In the genomic region with DNA sequence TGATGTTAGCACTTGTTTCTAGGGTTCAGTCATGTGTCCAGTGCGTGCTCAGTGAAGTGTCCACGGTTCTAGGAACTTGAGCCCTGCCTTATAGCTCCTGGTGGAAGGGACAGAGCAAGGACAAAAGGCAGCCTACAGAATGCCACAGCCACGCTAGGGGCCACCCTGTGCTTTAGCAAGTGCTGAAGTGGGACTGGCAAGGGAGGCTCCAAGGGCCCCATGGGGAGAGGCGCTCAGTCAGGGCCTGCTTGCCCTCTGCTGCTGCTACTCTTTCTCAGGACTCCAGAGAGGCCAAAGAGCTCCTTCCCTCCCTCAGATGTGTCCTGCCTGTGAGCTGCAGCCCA, we compare ENCODE assay signal across 9 cellular contexts. TPM values are rescaled to one million over a fixed set of nuclear protein-coding genes. Genes with fewer than 3 reads are reported as not detected.
A peak's percentile ranks its signal among the peaks of the same experiment; 100 is the strongest.
DNase-seq lines count a peak whose midpoint lies in the region; ATAC-seq, FAIRE-seq and TF ChIP-seq lines count a peak whose summit lies in the region.
"Had no signal": no experiment of that assay in that cellular context is flagged by ENCODE, and none has a peak within 500 bp of the region (broad histone marks: within the 10 kb centered on the region; RNA-seq: fewer than 3 reads in every experiment).

No MANE protein-coding gene starts in this region.

- no peaks in the 10 kb centered on the region for H3K27me3 Mint-ChIP-seq in Calu3 (ENCODE audit: unreplicated experiment)

- H3K4me1 ChIP-seq in K562 (replicated peaks in 1 of 2; ENCODE audit: control insufficient read depth in 2 of 2, insufficient read depth in 2 of 2, low read length in 2 of 2) = peaks cover 24 to 28% of the 10 kb centered on the region in 2 experiments
- peaks cover 0 to 6% of the 10 kb centered on the region in 2 donors for H3K4me1 ChIP-seq in muscle layer of duodenum (ENCODE audit: control insufficient read depth in 1 of 2, insufficient read depth in 2 of 2, low read length in 2 of 2)

- peaks cover 34% of the 10 kb centered on the region for H3K4me1 Mint-ChIP-seq in Calu3 (ENCODE audit: low read depth, unreplicated experiment)

- H3K9me1 ChIP-seq in K562 (ENCODE audit: control insufficient read depth, insufficient read depth, low read length) = no peaks in the 10 kb centered on the region

- CTCF ChIA-PET in Calu3 (lab: Charles Lee) = interaction anchor here (0.6 to 1.8 kb wide), 6 partner anchors 11 to 146 kb away, joined by 3 to 12 read pairs (median 4); a partner anchor contains a TSS
- CTCF ChIA-PET in K562 (lab: Yijun Ruan, JAX; ENCODE audit: low intra/inter-chr PET ratio) = no interaction called here

- TF ChIP-seq POLR2A in K562 (conservative IDR thresholded peaks at IDR 0.05) = no peak

- H3K4me3 Mint-ChIP-seq in Calu3 (ENCODE audit: low read depth, unreplicated experiment) = peak overlapping the region; percentile 53

- H3K9me3 Mint-ChIP-seq in Calu3 (ENCODE audit: low read depth, unreplicated experiment) = no peaks in the 10 kb centered on the region

- H3K36me3 Mint-ChIP-seq in Calu3 (ENCODE audit: insufficient read depth, unreplicated experiment) = peaks cover 55% of the 10 kb centered on the region

- peak overlapping the region; percentile 93 for H3K27ac Mint-ChIP-seq in Calu3 (ENCODE audit: unreplicated experiment)

- ATAC-seq in K562 (peak; percentile 54), GM18909 (IDR thresholded peaks at IDR 0.05; ENCODE audit: poor library complexity, unreplicated experiment) (no peak), HG03565 (IDR thresholded peaks at IDR 0.05; ENCODE audit: unreplicated experiment) (no peak)

- intact Hi-C loops in Calu3 (cut with micrococcal nuclease; ENCODE audit: unreplicated experiment) = no loop called here
- intact Hi-C loops in K562 (cut with micrococcal nuclease) = no loop called here

- H3K36me3 ChIP-seq in K562 (ENCODE audit: control insufficient read depth, insufficient read depth, low read length) (peaks cover 23% of the 10 kb centered on the region; the same call in 2 of the 3 replicates), muscle layer of duodenum (ENCODE audit: control insufficient read depth in 1 of 2, insufficient read depth in 2 of 2, low read length in 2 of 2) (peaks cover 3 to 18% of the 10 kb centered on the region in 2 donors)

- H4K20me1 ChIP-seq in K562 (replicated peaks; ENCODE audit: control insufficient read depth, insufficient read depth, low read length) = peaks cover 5% of the 10 kb centered on the region; the same call in 1 of the 2 replicates

- no peak for FAIRE-seq in K562 (lab: Jason Lieb, UNC)

- no peak for TF ChIP-seq RAD21 in K562 (CRISPR knock-in tag; conservative IDR thresholded peaks at IDR 0.05 in 1 of 2, IDR thresholded peaks at IDR 0.05 in 1 of 2)

- peak overlapping the region; percentile 83 for H2AFZ ChIP-seq in K562 (ENCODE audit: low read depth, low read length)

- H3K4me3 ChIP-seq in K562 (no peak overlapping the region), muscle layer of duodenum (ENCODE audit: low read depth in 1 of 2, low read length in 2 of 2) (no peak overlapping the region)

- POLR2A ChIA-PET in K562 (lab: Yijun Ruan, JAX) = interaction anchor here (0.5 to 7.6 kb wide), 18 partner anchors 8 to 1944 kb away, joined by 3 to 58 read pairs (median 3); a partner anchor contains a TSS

- H3K27ac ChIP-seq in K562 (ENCODE audit: extremely low read depth, low read depth, low read length) (peak overlapping the region; percentile 85), muscle layer of duodenum (ENCODE audit: low read length) (peak overlapping the region; percentile 86)

- H3K9ac ChIP-seq in K562 (ENCODE audit: insufficient read depth in 1 of 2, low read depth in 2 of 2, low read length in 2 of 2) = peak overlapping the region; percentile 68 to 87

- H3K79me2 ChIP-seq in K562 (ENCODE audit: control insufficient read depth, insufficient read depth, low read length) = peaks cover 26% of the 10 kb centered on the region

- no peak for TF ChIP-seq EP300 in K562 (IDR thresholded peaks at IDR 0.05; ENCODE audit: low read length)

- BruUV-seq in Calu3 (replicated peaks; lab: Mats Ljungman, UMichigan) (TSS peak; percentile 91), K562 (replicated peaks; lab: Mats Ljungman, UMichigan) (no TSS peak)

- H3K4me2 ChIP-seq in K562 (ENCODE audit: insufficient read depth, low read length) = peak overlapping the region; percentile 72

- in situ Hi-C loops in ACHN (cut with HindIII; ENCODE audit: low pct_ligation_motif_present, low pct_unique_long_range_greater_than_20kb, low sequenced_read_pairs) = loop anchor here (10.0 kb wide), 1 partner anchor 70 kb away; no protein-coding TSS in a partner anchor
- in situ Hi-C loops in K562 (cut with MboI) = no loop called here

- H3K9me3 ChIP-seq in K562 (replicated peaks; ENCODE audit: control insufficient read depth, insufficient read depth, low read depth, low read length) (no peaks in the 10 kb centered on the region), muscle layer of duodenum (ENCODE audit: control insufficient read depth in 1 of 2, low read length in 2 of 2) (no peaks in the 10 kb centered on the region)

- DNase-seq in ACHN (peak; percentile 19), Calu3 (peak; percentile 30), K562 (ENCODE audit: extremely low read depth in 1 of 4, low spot score in 3 of 4) (no peak), dedifferentiated amniotic fluid mesenchymal stem cell (ENCODE audit: extremely low spot score) (no peak), foreskin melanocyte (no peak)
- DNase-seq: DMS79 treated with DMSO at 0.1 percent for 48 hours had no signal

- WGBS in K562 (ENCODE audit: insufficient coverage, low coverage, missing lambda C conversion rate) = 35% methylated on average over 4 of the region's 4 CpGs

- H3K27me3 ChIP-seq in K562 (ENCODE audit: control insufficient read depth in 2 of 2, insufficient read depth in 2 of 2, low read length in 2 of 2) = no peaks in the 10 kb centered on the region
- H3K27me3 ChIP-seq in muscle layer of duodenum (ENCODE audit: low read depth, low read length) = no peaks in the 10 kb centered on the region

- no peak for TF ChIP-seq CTCF in Calu3 (IDR thresholded peaks at IDR 0.05; ENCODE audit: unreplicated experiment)
- TF ChIP-seq CTCF in K562 (IDR thresholded peaks at IDR 0.05 in 2 of 3, conservative IDR thresholded peaks at IDR 0.05 in 1 of 3; ENCODE audit: insufficient read depth in 2 of 3, low read depth in 1 of 3, low read length in 3 of 3) = no peak

RNA-seq across cellular contexts. Expression of a gene that starts 6.8 kb away (rescaled TPM):
- total RNA-seq in Calu3 (2022) (56.6 and 58.2 TPM in 2 replicates), K562 (2014; rRNA removed) (150 and 205 TPM in 2 replicates), K562 (2014; rRNA removed; fragmentation: Illumina TruSeq; extraction: Trizol) (21.5 and 31.6 TPM in 2 replicates), K562 (2015; rRNA removed; fragmentation: Illumina TruSeq; extraction: Trizol) (55.3 and 56.6 TPM in 2 replicates), K562 (2021) (94.3 and 95.0 TPM in 2 replicates)
- total RNA-seq in K562 (2011; cell fraction: chromatin; rRNA removed; ENCODE audit: low replicate concordance) = 23.9 and 63.5 TPM in 2 replicates
- 83.5 and 103 TPM in 2 replicates for total RNA-seq in K562 (2011; cell fraction: nucleolus; rRNA removed)
- 34.3 and 56.2 TPM in 2 replicates for total RNA-seq in K562 (2011; cell fraction: nucleoplasm; rRNA removed)
- polyA plus RNA-seq in K562 (2011; rRNA removed) (45.0 and 55.6 TPM in 2 replicates), K562 (2014; fragmentation: Illumina TruSeq; extraction: Trizol) (31.0 and 40.2 TPM in 2 replicates), K562 (2014; fragmentation: Nextera tagmentation; extraction: Ambion mirVana) (1 to 10 TPM; 2.9 to 5.0 TPM), K562 (2014; rRNA removed) (167 and 175 TPM in 2 replicates)
- polyA plus RNA-seq in K562 (2011; cell fraction: cytosol; rRNA removed) = 71.8 and 135 TPM in 2 replicates
- 170 and 227 TPM in 2 replicates for polyA plus RNA-seq in K562 (2011; cell fraction: nucleus; rRNA removed)
- 54.2 and 75.4 TPM in 2 replicates for polyA plus RNA-seq in K562 (2012)
- polyA minus RNA-seq in K562 (2011; rRNA and poly(A)+ RNA removed) = 6.2 and 7.8 TPM in 2 replicates
- 10.3 and 17.4 TPM in 2 replicates for polyA minus RNA-seq in K562 (2011; cell fraction: cytosol; rRNA and poly(A)+ RNA removed)
- polyA minus RNA-seq in K562 (2011; cell fraction: nucleus; rRNA and poly(A)+ RNA removed) = 41.6 and 46.9 TPM in 2 replicates

RNA-seq across cellular contexts. Expression of a gene that starts 15.0 kb away (rescaled TPM):
- total RNA-seq in Calu3 (2022) = 18.6 and 19.8 TPM in 2 replicates
- total RNA-seq in K562 (2011; cell fraction: chromatin; rRNA removed; ENCODE audit: low replicate concordance) = 16.9 and 36.5 TPM in 2 replicates
- total RNA-seq in K562 (2011; cell fraction: nucleolus; rRNA removed) = 20.5 and 25.8 TPM in 2 replicates
- total RNA-seq in K562 (2011; cell fraction: nucleoplasm; rRNA removed) = 16.9 and 19.5 TPM in 2 replicates
- total RNA-seq in K562 (2014; rRNA removed) = 5.9 and 10.2 TPM in 2 replicates
- 4.1 and 5.1 TPM in 2 replicates for total RNA-seq in K562 (2014; rRNA removed; fragmentation: Illumina TruSeq; extraction: Trizol)
- 9.5 and 10.1 TPM in 2 replicates for total RNA-seq in K562 (2015; rRNA removed; fragmentation: Illumina TruSeq; extraction: Trizol)
- 15.2 TPM in 2 replicates for total RNA-seq in K562 (2021)
- polyA plus RNA-seq in K562 (2011; rRNA removed) = 3.9 and 8.0 TPM in 2 replicates
- 9.1 and 13.1 TPM in 2 replicates for polyA plus RNA-seq in K562 (2011; cell fraction: cytosol; rRNA removed)
- 8.4 and 8.7 TPM in 2 replicates for polyA plus RNA-seq in K562 (2011; cell fraction: nucleus; rRNA removed)
- polyA plus RNA-seq in K562 (2012) = 15.4 and 16.8 TPM in 2 replicates
- 8.7 and 12.7 TPM in 2 replicates for polyA plus RNA-seq in K562 (2014; fragmentation: Illumina TruSeq; extraction: Trizol)
- 1 to 10 TPM; 1.4 to 2.8 TPM for polyA plus RNA-seq in K562 (2014; fragmentation: Nextera tagmentation; extraction: Ambion mirVana)
- polyA plus RNA-seq in K562 (2014; rRNA removed) = 5.9 and 8.9 TPM in 2 replicates
- polyA minus RNA-seq in K562 (2011; rRNA and poly(A)+ RNA removed) = 8.0 and 8.3 TPM in 2 replicates
- 8.3 and 9.9 TPM in 2 replicates for polyA minus RNA-seq in K562 (2011; cell fraction: cytosol; rRNA and poly(A)+ RNA removed)
- 6.9 and 11.7 TPM in 2 replicates for polyA minus RNA-seq in K562 (2011; cell fraction: nucleus; rRNA and poly(A)+ RNA removed)

RNA-seq across cellular contexts. Expression of a gene that starts 29.5 kb away (rescaled TPM):
- total RNA-seq in Calu3 (2022) (479 and 546 TPM in 2 replicates), K562 (2014; rRNA removed) (131 and 132 TPM in 2 replicates), K562 (2014; rRNA removed; fragmentation: Illumina TruSeq; extraction: Trizol) (168 and 185 TPM in 2 replicates), K562 (2015; rRNA removed; fragmentation: Illumina TruSeq; extraction: Trizol) (290 and 292 TPM in 2 replicates), K562 (2021) (243 and 245 TPM in 2 replicates)
- 60.0 and 81.0 TPM in 2 replicates for total RNA-seq in K562 (2011; cell fraction: chromatin; rRNA removed; ENCODE audit: low replicate concordance)
- total RNA-seq in K562 (2011; cell fraction: nucleolus; rRNA removed) = 77.1 and 90.4 TPM in 2 replicates
- 68.9 and 75.0 TPM in 2 replicates for total RNA-seq in K562 (2011; cell fraction: nucleoplasm; rRNA removed)
- polyA plus RNA-seq in K562 (2011; rRNA removed) (54.0 and 56.7 TPM in 2 replicates), K562 (2014; fragmentation: Illumina TruSeq; extraction: Trizol) (276 and 277 TPM in 2 replicates), K562 (2014; fragmentation: Nextera tagmentation; extraction: Ambion mirVana) (10 to 100 TPM; 67.8 to 77.7 TPM), K562 (2014; rRNA removed) (144 and 237 TPM in 2 replicates)
- 112 and 122 TPM in 2 replicates for polyA plus RNA-seq in K562 (2011; cell fraction: cytosol; rRNA removed)
- 68.8 and 82.6 TPM in 2 replicates for polyA plus RNA-seq in K562 (2011; cell fraction: nucleus; rRNA removed)
- 165 and 353 TPM in 2 replicates for polyA plus RNA-seq in K562 (2012)
- polyA minus RNA-seq in K562 (2011; rRNA and poly(A)+ RNA removed) = 46.8 and 55.1 TPM in 2 replicates
- polyA minus RNA-seq in K562 (2011; cell fraction: cytosol; rRNA and poly(A)+ RNA removed) = 131 and 146 TPM in 2 replicates
- polyA minus RNA-seq in K562 (2011; cell fraction: nucleus; rRNA and poly(A)+ RNA removed) = 35.1 and 49.8 TPM in 2 replicates

RNA-seq across cellular contexts. Expression of a gene that starts 37.0 kb away (rescaled TPM):
- total RNA-seq in Calu3 (2022) (124 and 187 TPM in 2 replicates), K562 (2014; rRNA removed) (0.65 and 1.1 TPM in 2 replicates), K562 (2014; rRNA removed; fragmentation: Illumina TruSeq; extraction: Trizol) (0.64 and 0.65 TPM in 2 replicates), K562 (2015; rRNA removed; fragmentation: Illumina TruSeq; extraction: Trizol) (0.33 and 0.75 TPM in 2 replicates), K562 (2021) (2.6 and 3.1 TPM in 2 replicates)
- 3.1 and 9.9 TPM in 2 replicates for total RNA-seq in K562 (2011; cell fraction: chromatin; rRNA removed; ENCODE audit: low replicate concordance)
- total RNA-seq in K562 (2011; cell fraction: nucleolus; rRNA removed) = 6.2 and 7.8 TPM in 2 replicates
- total RNA-seq in K562 (2011; cell fraction: nucleoplasm; rRNA removed) = 3.5 and 5.4 TPM in 2 replicates
- polyA plus RNA-seq in K562 (2011; rRNA removed) (1.2 and 1.8 TPM in 2 replicates), K562 (2014; fragmentation: Illumina TruSeq; extraction: Trizol) (0.91 and 1.8 TPM in 2 replicates), K562 (2014; fragmentation: Nextera tagmentation; extraction: Ambion mirVana) (under 1 TPM; 0.06 to 0.11 TPM), K562 (2014; rRNA removed) (1.8 and 2.4 TPM in 2 replicates)
- 2.0 and 4.5 TPM in 2 replicates for polyA plus RNA-seq in K562 (2011; cell fraction: cytosol; rRNA removed)
- polyA plus RNA-seq in K562 (2011; cell fraction: nucleus; rRNA removed) = 8.3 and 12.8 TPM in 2 replicates
- polyA plus RNA-seq in K562 (2012) = 1.1 and 4.0 TPM in 2 replicates
- polyA minus RNA-seq in K562 (2011; rRNA and poly(A)+ RNA removed) = 0.63 and 0.88 TPM in 2 replicates
- 2.2 and 2.7 TPM in 2 replicates for polyA minus RNA-seq in K562 (2011; cell fraction: cytosol; rRNA and poly(A)+ RNA removed)
- polyA minus RNA-seq in K562 (2011; cell fraction: nucleus; rRNA and poly(A)+ RNA removed) = 2.2 and 2.4 TPM in 2 replicates

RNA-seq across cellular contexts. Expression of a gene that starts 58.0 kb away (rescaled TPM):
- total RNA-seq in Calu3 (2022) = 401 and 429 TPM in 2 replicates
- 15.8 and 22.4 TPM in 2 replicates for total RNA-seq in K562 (2011; cell fraction: chromatin; rRNA removed; ENCODE audit: low replicate concordance)
- total RNA-seq in K562 (2011; cell fraction: nucleolus; rRNA removed) = 14.9 and 18.3 TPM in 2 replicates
- 30.7 and 43.9 TPM in 2 replicates for total RNA-seq in K562 (2011; cell fraction: nucleoplasm; rRNA removed)
- 170 and 203 TPM in 2 replicates for total RNA-seq in K562 (2014; rRNA removed)
- total RNA-seq in K562 (2014; rRNA removed; fragmentation: Illumina TruSeq; extraction: Trizol) = 379 and 441 TPM in 2 replicates
- total RNA-seq in K562 (2015; rRNA removed; fragmentation: Illumina TruSeq; extraction: Trizol) = 361 and 419 TPM in 2 replicates
- total RNA-seq in K562 (2021) = 511 and 520 TPM in 2 replicates
- 414 and 505 TPM in 2 replicates for polyA plus RNA-seq in K562 (2011; rRNA removed)
- 43.5 and 104 TPM in 2 replicates for polyA plus RNA-seq in K562 (2011; cell fraction: cytosol; rRNA removed)
- 60.3 and 118 TPM in 2 replicates for polyA plus RNA-seq in K562 (2011; cell fraction: nucleus; rRNA removed)
- 290 and 393 TPM in 2 replicates for polyA plus RNA-seq in K562 (2012)
- polyA plus RNA-seq in K562 (2014; fragmentation: Illumina TruSeq; extraction: Trizol) = 233 and 262 TPM in 2 replicates
- polyA plus RNA-seq in K562 (2014; fragmentation: Nextera tagmentation; extraction: Ambion mirVana) = 100 to 1,000 TPM; 570 to 733 TPM
- 157 and 222 TPM in 2 replicates for polyA plus RNA-seq in K562 (2014; rRNA removed)
- polyA minus RNA-seq in K562 (2011; rRNA and poly(A)+ RNA removed) = 133 and 157 TPM in 2 replicates
- 208 and 214 TPM in 2 replicates for polyA minus RNA-seq in K562 (2011; cell fraction: cytosol; rRNA and poly(A)+ RNA removed)
- polyA minus RNA-seq in K562 (2011; cell fraction: nucleus; rRNA and poly(A)+ RNA removed) = 9.2 and 28.8 TPM in 2 replicates

Comparison
In these comparisons a context has a peak if more than half of its experiments do, and no peak if none do; other contexts are left out.
1. DNase-seq: peak in ACHN (single experiment) and Calu3 (single experiment); none in K562 (0 of 4), dedifferentiated amniotic fluid mesenchymal stem cell (single experiment) and foreskin melanocyte (single experiment).